ENCODE assay signal across 9 cellular contexts in the genomic region with DNA sequence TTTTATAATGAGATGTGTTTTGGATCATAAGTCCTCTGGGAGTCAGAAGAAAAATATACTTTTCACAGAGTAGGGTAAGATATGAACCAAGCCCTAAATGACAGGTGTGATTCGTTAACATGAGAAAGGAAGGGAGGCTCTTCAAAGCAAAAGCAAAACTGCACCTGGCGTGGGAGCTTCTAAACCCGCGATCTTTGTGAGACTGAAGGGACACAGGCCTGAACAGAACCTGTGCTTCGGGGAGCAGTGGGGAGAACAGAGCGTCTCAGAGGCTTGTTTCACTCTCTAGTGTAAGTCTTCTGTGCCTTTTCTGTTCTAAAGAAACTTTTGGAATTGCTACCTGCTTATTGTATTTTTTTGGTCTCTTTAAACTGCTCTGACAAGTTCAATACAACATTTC. TPM values are rescaled to one million over a fixed set of nuclear protein-coding genes. Genes with fewer than 3 reads are reported as not detected.
DNase-seq lines count a peak whose midpoint lies in the region; ATAC-seq, FAIRE-seq and TF ChIP-seq lines count a peak whose summit lies in the region.
"Had no signal": no experiment of that assay in that cellular context is flagged by ENCODE, and none has a peak within 500 bp of the region (broad histone marks: within the 10 kb centered on the region; RNA-seq: fewer than 3 reads in every experiment).

No MANE protein-coding gene starts in this region.

- no peaks in the 10 kb centered on the region for H3K36me3 Mint-ChIP-seq in T-helper 1 cell treated with Interleukin-12 subunit alpha and Interleukin-12 subunit beta and Interleukin-4 antibody, amounts not matched to agents 30 μg/mL and 1 μg/mL, for 36 hours (ENCODE audit: low read depth)
- H3K36me3 Mint-ChIP-seq in progenitor cell of endocrine pancreas (ENCODE audit: insufficient read depth), result peaks cover 4% of the 10 kb centered on the region

- peak overlapping the region; percentile 67 for H3K4me3 Mint-ChIP-seq in T-helper 1 cell treated with Interleukin-12 subunit alpha and Interleukin-12 subunit beta and Interleukin-4 antibody, amounts not matched to agents 30 μg/mL and 1 μg/mL, for 36 hours
- H3K4me3 Mint-ChIP-seq in progenitor cell of endocrine pancreas (ENCODE audit: low read depth), result no peak overlapping the region
- H3K4me3 Mint-ChIP-seq: dendritic cell treated with granulocyte-macrophage colony-stimulating factor and Interleukin-4, amounts not matched to agents 40 ng/mL and 50 ng/mL, for 4 days had no signal

- no peak for TF ChIP-seq CTCF in progenitor cell of endocrine pancreas (IDR thresholded peaks at IDR 0.05; ENCODE audit: unreplicated experiment)
- TF ChIP-seq CTCF in uterus (IDR thresholded peaks at IDR 0.05), result no peak
- TF ChIP-seq CTCF in prostate gland (IDR thresholded peaks at IDR 0.05), result no peak

- no peaks in the 10 kb centered on the region for H3K9me3 ChIP-seq in uterus
- H3K9me3 ChIP-seq in prostate gland, result no peaks in the 10 kb centered on the region

- H3K4me1 Mint-ChIP-seq in T-helper 1 cell treated with Interleukin-12 subunit alpha and Interleukin-12 subunit beta and Interleukin-4 antibody, amounts not matched to agents 30 μg/mL and 1 μg/mL, for 36 hours (ENCODE audit: low read depth), result peaks cover 5% of the 10 kb centered on the region
- peaks cover 4% of the 10 kb centered on the region for H3K4me1 Mint-ChIP-seq in progenitor cell of endocrine pancreas (ENCODE audit: low read depth)

- 42% methylated on average over 6 of the region's 6 CpGs for WGBS in prostate gland

- H3K27ac Mint-ChIP-seq in T-helper 1 cell treated with Interleukin-12 subunit alpha and Interleukin-12 subunit beta and Interleukin-4 antibody, amounts not matched to agents 30 μg/mL and 1 μg/mL, for 36 hours, result peak overlapping the region; percentile 57
- no peak overlapping the region for H3K27ac Mint-ChIP-seq in progenitor cell of endocrine pancreas
- H3K27ac Mint-ChIP-seq: dendritic cell treated with granulocyte-macrophage colony-stimulating factor and Interleukin-4, amounts not matched to agents 40 ng/mL and 50 ng/mL, for 4 days had no signal

- intact Hi-C loops in uterus (cut with DNase I; ENCODE audit: low total_unique reads), result no loop called here
- intact Hi-C loops in prostate gland (cut with DNase I), result no loop called here

- no peak for TF ChIP-seq POLR2A in uterus (IDR thresholded peaks at IDR 0.05)
- no peak for TF ChIP-seq POLR2A in prostate gland (IDR thresholded peaks at IDR 0.05)

- H3K4me1 ChIP-seq in uterus (no peaks in the 10 kb centered on the region), prostate gland (replicated peaks) (no peaks in the 10 kb centered on the region)

- H3K4me3 ChIP-seq in uterus, result no peak overlapping the region
- H3K4me3 ChIP-seq in prostate gland, result no peak overlapping the region

- peak; percentile 70 for DNase-seq in DMS53 treated with DMSO at 0.1 percent for 48 hours (lab: John Stamatoyannopoulos, UW; ENCODE audit: unreplicated experiment)
- DNase-seq in GM19239 (ENCODE audit: insufficient read length, low spot score), result peak; percentile 58
- no peak for DNase-seq in progenitor cell of endocrine pancreas (ENCODE audit: low spot score, unreplicated experiment)
- DNase-seq in A172 (ENCODE audit: low spot score), result no peak
- DNase-seq in uterus, result no peak
- no peak for DNase-seq in prostate gland (ENCODE audit: low spot score)

- H3K27me3 Mint-ChIP-seq in T-helper 1 cell treated with Interleukin-12 subunit alpha and Interleukin-12 subunit beta and Interleukin-4 antibody, amounts not matched to agents 30 μg/mL and 1 μg/mL, for 36 hours (ENCODE audit: low read depth), result no peaks in the 10 kb centered on the region
- H3K27me3 Mint-ChIP-seq in progenitor cell of endocrine pancreas, result peaks cover 8% of the 10 kb centered on the region

- no peaks in the 10 kb centered on the region for H3K9me3 Mint-ChIP-seq in T-helper 1 cell treated with Interleukin-12 subunit alpha and Interleukin-12 subunit beta and Interleukin-4 antibody, amounts not matched to agents 30 μg/mL and 1 μg/mL, for 36 hours
- no peaks in the 10 kb centered on the region for H3K9me3 Mint-ChIP-seq in progenitor cell of endocrine pancreas (ENCODE audit: low read depth)
- H3K9me3 Mint-ChIP-seq: dendritic cell treated with granulocyte-macrophage colony-stimulating factor and Interleukin-4, amounts not matched to agents 40 ng/mL and 50 ng/mL, for 4 days had no signal

- H3K36me3 ChIP-seq in uterus (no peaks in the 10 kb centered on the region), prostate gland (no peaks in the 10 kb centered on the region)

- peak; percentile 61 for ATAC-seq in HG03060 (IDR thresholded peaks at IDR 0.05; ENCODE audit: low read depth, unreplicated experiment)

- H3K27ac ChIP-seq in uterus (no peak overlapping the region), prostate gland (no peak overlapping the region)

- FAIRE-seq in GM19239 (lab: Jason Lieb, UNC), result peak; percentile 89

- H3K27me3 ChIP-seq in uterus, result no peaks in the 10 kb centered on the region
- no peaks in the 10 kb centered on the region for H3K27me3 ChIP-seq in prostate gland (replicated peaks; ENCODE audit: insufficient read depth)

RNA-seq across cellular contexts. Expression of a gene that starts 30.2 kb away (rescaled TPM):
- 6.0 and 6.2 TPM in 2 replicates for total RNA-seq in progenitor cell of endocrine pancreas
- total RNA-seq in A172 (2014; rRNA removed; shearing (Covaris generic)), result 18.9 and 26.9 TPM in 2 replicates
- total RNA-seq in uterus, result 10 to 100 TPM in 3 of 4 donors, 1 to 10 TPM in 1; 9.7 to 22.5 (median 19.7) TPM
- total RNA-seq in prostate gland, result 10 to 100 TPM; 23.5 to 40.2 TPM

RNA-seq across cellular contexts. Expression of a gene that starts 56.6 kb away (rescaled TPM):
- total RNA-seq in progenitor cell of endocrine pancreas, result 12.0 and 13.5 TPM in 2 replicates
- total RNA-seq in A172 (2014; rRNA removed; shearing (Covaris generic)), result 5.6 and 7.3 TPM in 2 replicates
- 10 to 100 TPM in 3 of 4 donors, under 1 TPM in 1; 0.77 to 18.9 (median 17.7) TPM for total RNA-seq in uterus
- 10 to 100 TPM; 12.9 to 27.0 TPM for total RNA-seq in prostate gland

Comparison
In these comparisons a context has a peak if more than half of its experiments do, and no peak if none do; other contexts are left out.
1. DNase-seq: peak in DMS53 treated with DMSO at 0.1 percent for 48 hours (single experiment) and GM19239 (single experiment); none in progenitor cell of endocrine pancreas (single experiment), A172 (single experiment), uterus (0 of 2) and prostate gland (single experiment).